23 cellular contexts compared by ENCODE assay signal in genomic region chr4:24917076-24917856, GRCh38. TPM values are rescaled to one million over a fixed set of nuclear protein-coding genes. Genes with fewer than 3 reads are reported as not detected.
"Had no signal": no experiment of that assay in that cellular context is flagged by ENCODE, and none has a peak within 500 bp of the region (broad histone marks: within the 10 kb centered on the region; RNA-seq: fewer than 3 reads in every experiment).

No MANE protein-coding gene starts in this region.

- DNase-seq: activated CD4-positive, CD25-positive, alpha-beta regulatory T cell treated with anti-CD3 and anti-CD28 coated beads, Interleukin-2, amount 50 U/mL, for 72 hours; activated naive CD4-positive, alpha-beta T cell treated with anti-CD3 and anti-CD28 coated beads for 36 hours; activated naive CD8-positive, alpha-beta T cell treated with anti-CD3 and anti-CD28 coated beads, Interleukin-2, amount 50 U/mL, for 24 hours; activated T-cell treated with anti-CD3 and anti-CD28 coated beads for 4 hours; aorta; dermis blood vessel endothelial cell; heart right ventricle; left lung; mammary epithelial cell; mucosa of descending colon; occipital lobe; right cardiac atrium; stimulated activated CD4-positive, alpha-beta T cell treated with anti-CD3 and anti-CD28 coated beads, Interleukin-15, amount 100 ng/mL, for 24 hours; stimulated activated CD4-positive, alpha-beta T cell treated with anti-CD3 and anti-CD28 coated beads, Interleukin-4, amount 100 ng/mL, for 1 hour; stimulated activated naive CD4-positive, alpha-beta T cell; uterus had no signal

- H3K9me3 ChIP-seq: uterus had no signal

- H3K36me3 ChIP-seq: heart right ventricle, left lung, tibial nerve, uterus had no signal

- H3K4me3 Mint-ChIP-seq: activated naive CD4-positive, alpha-beta T cell treated with anti-CD3 and anti-CD28 coated beads for 36 hours; activated naive CD8-positive, alpha-beta T cell treated with anti-CD3 and anti-CD28 coated beads, Interleukin-2, amount 50 U/mL, for 24 hours; naive thymus-derived CD4-positive, alpha-beta T cell had no signal

- H3K27me3 ChIP-seq: heart right ventricle, tibial nerve, uterus had no signal

- ATAC-seq: activated naive CD8-positive, alpha-beta T cell treated with anti-CD3 and anti-CD28 coated beads, Interleukin-2, amount 50 U/mL, for 24 hours; heart right ventricle; left lung; mucosa of descending colon; naive thymus-derived CD4-positive, alpha-beta T cell; right cardiac atrium had no signal

- H3K4me3 ChIP-seq: heart right ventricle, left lung, mucosa of descending colon, skin epidermis, tibial nerve, uterus had no signal

- FAIRE-seq: bronchial epithelial cell, frontal cortex, keratinocyte had no signal

- H3K27ac Mint-ChIP-seq: activated naive CD4-positive, alpha-beta T cell treated with anti-CD3 and anti-CD28 coated beads for 36 hours; activated naive CD8-positive, alpha-beta T cell treated with anti-CD3 and anti-CD28 coated beads, Interleukin-2, amount 50 U/mL, for 24 hours; naive thymus-derived CD4-positive, alpha-beta T cell; progenitor cell of endocrine pancreas had no signal

- H3K27ac ChIP-seq: heart right ventricle, left lung, skin epidermis, tibial nerve, uterus had no signal

RNA-seq across cellular contexts. Expression of gene CCDC149, which starts 4.4 kb away (rescaled TPM):
- total RNA-seq: activated naive CD4-positive, alpha-beta T cell treated with anti-CD3 and anti-CD28 coated beads for 36 hours had no signal
